Comparison of ENCODE assay signal across 1 cellular context in the genomic region with DNA sequence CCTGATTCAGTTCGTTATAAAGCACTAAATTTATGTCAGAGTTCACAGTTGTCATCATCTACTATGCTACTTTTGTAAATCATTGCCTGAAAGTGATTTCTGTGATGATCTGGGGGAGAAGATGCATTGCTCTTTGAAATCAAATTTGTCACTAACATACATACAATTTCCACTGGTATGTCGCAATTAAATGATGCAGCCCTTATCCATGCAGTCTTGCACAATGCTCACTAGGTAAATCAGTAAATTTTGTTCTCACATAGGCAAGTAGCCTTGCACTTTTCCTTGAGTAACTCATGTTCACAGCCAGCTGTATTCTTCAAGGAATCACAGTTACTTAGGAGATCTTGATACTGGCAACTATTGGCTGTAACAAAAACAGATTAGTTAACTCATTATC.
A peak's percentile ranks its signal among the peaks of the same experiment; 100 is the strongest.
TF ChIP-seq lines count a peak whose summit lies in the region.

No MANE protein-coding gene starts in this region.

TF ChIP-seq in HepG2, 621 proteins besides CTCF, POLR2A, EP300 and RAD21:
- TF ChIP-seq, protein P1, sequence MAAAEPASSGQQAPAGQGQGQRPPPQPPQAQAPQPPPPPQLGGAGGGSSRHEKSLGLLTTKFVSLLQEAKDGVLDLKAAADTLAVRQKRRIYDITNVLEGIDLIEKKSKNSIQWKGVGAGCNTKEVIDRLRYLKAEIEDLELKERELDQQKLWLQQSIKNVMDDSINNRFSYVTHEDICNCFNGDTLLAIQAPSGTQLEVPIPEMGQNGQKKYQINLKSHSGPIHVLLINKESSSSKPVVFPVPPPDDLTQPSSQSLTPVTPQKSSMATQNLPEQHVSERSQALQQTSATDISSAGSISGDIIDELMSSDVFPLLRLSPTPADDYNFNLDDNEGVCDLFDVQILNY (CRISPR knock-in tag; conservative IDR thresholded peaks at IDR 0.05) = no peak
- peak; percentile 86 for TF ChIP-seq CEBPB (IDR thresholded peaks at IDR 0.05; ENCODE audit: borderline replicate concordance, low read depth, low read length)
